Comparison of ENCODE assay signal across 14 cellular contexts in the genomic region with DNA sequence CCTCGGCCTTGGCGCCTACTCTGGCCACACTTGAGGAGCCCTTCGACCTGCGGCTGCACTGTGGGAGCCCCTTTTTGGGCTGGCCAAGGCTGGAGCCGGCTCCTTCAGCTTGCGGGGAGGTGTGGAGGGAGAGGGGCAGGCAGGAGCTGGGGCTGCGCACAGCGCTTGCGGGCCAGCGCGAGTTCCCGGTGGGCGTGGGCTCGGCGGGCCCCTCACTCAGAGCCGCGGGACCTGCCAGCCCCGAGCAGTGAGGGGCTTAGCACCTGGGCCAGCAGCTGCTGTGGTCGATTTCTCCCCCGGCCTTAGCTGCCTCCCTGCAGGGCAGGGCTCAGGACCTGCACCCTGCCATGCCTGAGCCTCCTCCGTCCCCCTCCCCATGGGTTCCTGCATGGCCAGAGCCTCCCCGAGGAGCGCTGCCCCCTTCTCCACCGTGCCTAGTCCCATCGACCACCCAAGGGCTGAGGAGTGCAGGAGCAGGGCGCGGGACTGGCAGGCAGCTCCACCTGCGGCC.
"Had no signal": no experiment of that assay in that cellular context is flagged by ENCODE, and none has a peak within 500 bp of the region (broad histone marks: within the 10 kb centered on the region; RNA-seq: fewer than 3 reads in every experiment).

No MANE protein-coding gene starts in this region.

- H3K4me3 Mint-ChIP-seq: immature natural killer cell; memory B cell; T-helper 1 cell treated with Interleukin-12 subunit alpha and Interleukin-12 subunit beta and Interleukin-4 antibody, amounts not matched to agents 30 μg/mL and 1 μg/mL, for 36 hours had no signal

- DNase-seq: activated CD4-positive, alpha-beta T cell treated with anti-CD3 and anti-CD28 coated beads, Interleukin-2, amount 50 U/mL, for 4 hours; activated gamma-delta T cell treated with Interleukin-2 at 50 U/mL for 16 hours; activated T-cell treated with anti-CD3 and anti-CD28 coated beads, Interleukin-2, amount 50 U/mL, for 1 hour; immature natural killer cell; stimulated activated CD4-positive, alpha-beta T cell treated with anti-CD3 and anti-CD28 coated beads, Interleukin-12 subunit alpha, Interleukin-12 subunit beta, amount 100 ng/mL, for 4 hours; stimulated activated naive CD4-positive, alpha-beta T cell treated with Interleukin-2 at 50 U/mL for 16 hours had no signal

- H3K4me1 Mint-ChIP-seq: immature natural killer cell, memory B cell had no signal

- H3K9me3 ChIP-seq: esophagus muscularis mucosa, ovary had no signal

- H3K36me3 Mint-ChIP-seq: memory B cell had no signal

- ATAC-seq: activated CD4-positive, CD25-positive, alpha-beta regulatory T cell treated with anti-CD3 and anti-CD28 coated beads, Interleukin-2, amount 50 U/mL, for 24 hours had no signal

- H3K27me3 Mint-ChIP-seq: memory B cell had no signal

- H3K27ac Mint-ChIP-seq: immature natural killer cell; memory B cell; T-helper 1 cell treated with Interleukin-12 subunit alpha and Interleukin-12 subunit beta and Interleukin-4 antibody, amounts not matched to agents 30 μg/mL and 1 μg/mL, for 36 hours had no signal

- H3K27ac ChIP-seq: cardiac muscle cell, esophagus muscularis mucosa, ovary had no signal

- H3K36me3 ChIP-seq: cardiac muscle cell, esophagus muscularis mucosa, ovary had no signal

- FAIRE-seq: astrocyte, TTC549 had no signal

- H3K4me3 ChIP-seq: cardiac muscle cell, esophagus muscularis mucosa, ovary had no signal

- H3K27me3 ChIP-seq: cardiac muscle cell, esophagus muscularis mucosa, ovary had no signal
